18 cellular contexts compared by ENCODE assay signal in genomic region chr2:153971914-153972313, GRCh38.
A peak's percentile ranks its signal among the peaks of the same experiment; 100 is the strongest.
DNase-seq lines count a peak whose midpoint lies in the region; ATAC-seq and TF ChIP-seq lines count a peak whose summit lies in the region.
"Had no signal": no experiment of that assay in that cellular context is flagged by ENCODE, and none has a peak within 500 bp of the region (broad histone marks: within the 10 kb centered on the region; RNA-seq: fewer than 3 reads in every experiment).

No MANE protein-coding gene starts in this region.

- peak; percentile 37 for DNase-seq in GM23338 (ENCODE audit: low spot score)
- peak; percentile 1 for DNase-seq in RKO (ENCODE audit: low spot score)
- no peak for DNase-seq in endodermal cell
- no peak for DNase-seq in neural progenitor cell (ENCODE audit: low spot score)
- no peak for DNase-seq in OCI-M2 (lab: John Stamatoyannopoulos, UW; ENCODE audit: unreplicated experiment)
- DNase-seq: 8988T; ACHN; CD4-positive, CD25-positive, alpha-beta regulatory T cell; DMS 273 treated with DMSO at 0.1 percent for 48 hours; DMS79 treated with DMSO at 0.1 percent for 48 hours; EL; HFFc6 had no signal

- no peak overlapping the region for H3K27ac ChIP-seq in GM23338 (ENCODE audit: low read depth)
- no peak overlapping the region for H3K27ac ChIP-seq in endodermal cell (ENCODE audit: low read depth, low read length)
- H3K27ac ChIP-seq in neural progenitor cell, result no peak overlapping the region
- H3K27ac ChIP-seq: BLaER1 treated with 17β-estradiol and CSF1 and Interleukin-3, amounts not matched to agents 10 nM and 100 nM had no signal

- H3K9ac ChIP-seq in endodermal cell (ENCODE audit: extremely low read depth, low read length, poor library complexity, severe bottlenecking) (no peak overlapping the region), neural progenitor cell (no peak overlapping the region)
- H3K9ac ChIP-seq: BLaER1 treated with 17β-estradiol and CSF1 and Interleukin-3, amounts not matched to agents 10 nM and 100 nM had no signal

- H3K36me3 Mint-ChIP-seq in GM23338 (ENCODE audit: low read depth) (no peaks in the 10 kb centered on the region), endodermal cell (ENCODE audit: low read depth) (no peaks in the 10 kb centered on the region), neural progenitor cell (no peaks in the 10 kb centered on the region)
- H3K36me3 Mint-ChIP-seq: CD4-positive, CD25-positive, alpha-beta regulatory T cell had no signal

- H3K27me3 ChIP-seq in GM23338 (ENCODE audit: insufficient read depth) (no peaks in the 10 kb centered on the region), endodermal cell (ENCODE audit: control insufficient read depth, insufficient read depth, low read length, poor library complexity, severe bottlenecking) (no peaks in the 10 kb centered on the region), neural progenitor cell (no peaks in the 10 kb centered on the region)
- H3K27me3 ChIP-seq: BLaER1 treated with 17β-estradiol and CSF1 and Interleukin-3, amounts not matched to agents 10 nM and 100 nM had no signal

- no peaks in the 10 kb centered on the region for H3K9me3 Mint-ChIP-seq in GM23338
- no peaks in the 10 kb centered on the region for H3K9me3 Mint-ChIP-seq in endodermal cell
- H3K9me3 Mint-ChIP-seq in neural progenitor cell, result no peaks in the 10 kb centered on the region

- WGBS in endodermal cell (ENCODE audit: insufficient coverage in 1 of 2, insufficient read length in 1 of 2), 2 experiments, result 57 to 63% methylated on average over 1 of the region's 1 CpG

- H3K36me3 ChIP-seq in GM23338 (ENCODE audit: insufficient read depth) (no peaks in the 10 kb centered on the region), endodermal cell (ENCODE audit: control insufficient read depth, insufficient read depth, low read length) (no peaks in the 10 kb centered on the region), neural progenitor cell (no peaks in the 10 kb centered on the region)
- H3K36me3 ChIP-seq: BLaER1 treated with 17β-estradiol and CSF1 and Interleukin-3, amounts not matched to agents 10 nM and 100 nM; HAP-1 had no signal

- peaks cover 16% of the 10 kb centered on the region for H3K4me1 Mint-ChIP-seq in GM23338
- H3K4me1 Mint-ChIP-seq in endodermal cell, result peaks cover 2% of the 10 kb centered on the region
- H3K4me1 Mint-ChIP-seq in neural progenitor cell, result no peaks in the 10 kb centered on the region
- H3K4me1 Mint-ChIP-seq: CD4-positive, CD25-positive, alpha-beta regulatory T cell had no signal

- H3K27ac Mint-ChIP-seq in GM23338 (no peak overlapping the region), endodermal cell (no peak overlapping the region), neural progenitor cell (no peak overlapping the region)
- H3K27ac Mint-ChIP-seq: CD4-positive, CD25-positive, alpha-beta regulatory T cell; HFFc6 had no signal

- H2AFZ ChIP-seq in GM23338 (no peak overlapping the region), neural progenitor cell (replicated peaks) (no peak overlapping the region)

- H3K4me1 ChIP-seq in GM23338 (ENCODE audit: insufficient read depth) (no peaks in the 10 kb centered on the region), endodermal cell (ENCODE audit: control insufficient read depth, insufficient read depth, low read length) (no peaks in the 10 kb centered on the region), neural progenitor cell (no peaks in the 10 kb centered on the region)
- H3K4me1 ChIP-seq: BLaER1 treated with 17β-estradiol and CSF1 and Interleukin-3, amounts not matched to agents 10 nM and 100 nM; HAP-1 had no signal

- no peaks in the 10 kb centered on the region for H3K79me2 ChIP-seq in GM23338 (replicated peaks; ENCODE audit: insufficient read depth)
- no peaks in the 10 kb centered on the region for H3K79me2 ChIP-seq in neural progenitor cell (ENCODE audit: low read depth)

- no peaks in the 10 kb centered on the region for H3K9me3 ChIP-seq in endodermal cell (ENCODE audit: control insufficient read depth, low read length)
- no peaks in the 10 kb centered on the region for H3K9me3 ChIP-seq in neural progenitor cell (ENCODE audit: low read depth)
- H3K9me3 ChIP-seq: BLaER1 treated with 17β-estradiol and CSF1 and Interleukin-3, amounts not matched to agents 10 nM and 100 nM; HAP-1 had no signal

- H3K4me2 ChIP-seq in GM23338 (no peak overlapping the region), neural progenitor cell (no peak overlapping the region)
- H3K4me2 ChIP-seq: BLaER1 treated with 17β-estradiol and CSF1 and Interleukin-3, amounts not matched to agents 10 nM and 100 nM had no signal

- ATAC-seq in GM23338 (peak; percentile 76), GM21367 (IDR thresholded peaks at IDR 0.05; ENCODE audit: unreplicated experiment) (no peak), GM19351 (IDR thresholded peaks at IDR 0.05; ENCODE audit: unreplicated experiment) (no peak), HG02610 (IDR thresholded peaks at IDR 0.05; ENCODE audit: unreplicated experiment) (no peak)
- ATAC-seq: HepG2 had no signal

- H3K4me3 ChIP-seq in GM23338 (no peak overlapping the region), endodermal cell (ENCODE audit: low read length) (no peak overlapping the region), neural progenitor cell (no peak overlapping the region)
- H3K4me3 ChIP-seq: BLaER1 treated with 17β-estradiol and CSF1 and Interleukin-3, amounts not matched to agents 10 nM and 100 nM; HAP-1 had no signal

- H3K27me3 Mint-ChIP-seq in GM23338 (ENCODE audit: insufficient read depth, low read depth, poor library complexity) (no peaks in the 10 kb centered on the region), endodermal cell (ENCODE audit: insufficient read depth) (no peaks in the 10 kb centered on the region), neural progenitor cell (ENCODE audit: insufficient read depth, low read depth) (no peaks in the 10 kb centered on the region)
- H3K27me3 Mint-ChIP-seq: CD4-positive, CD25-positive, alpha-beta regulatory T cell had no signal

- TF ChIP-seq CTCF in GM23338 (conservative IDR thresholded peaks at IDR 0.05; ENCODE audit: low read depth in 2 of 2), result peak; percentile 40 to 52
- peak; percentile 69 for TF ChIP-seq CTCF in endodermal cell (conservative IDR thresholded peaks at IDR 0.05)
- peak; percentile 35 for TF ChIP-seq CTCF in neural progenitor cell (IDR thresholded peaks at IDR 0.05)

- H3K4me3 Mint-ChIP-seq in GM23338 (no peak overlapping the region), endodermal cell (no peak overlapping the region), neural progenitor cell (no peak overlapping the region)
- H3K4me3 Mint-ChIP-seq: CD4-positive, CD25-positive, alpha-beta regulatory T cell; HFFc6 had no signal

- H4K20me1 ChIP-seq in GM23338 (replicated peaks; ENCODE audit: insufficient read depth) (no peaks in the 10 kb centered on the region), neural progenitor cell (ENCODE audit: low read depth) (no peaks in the 10 kb centered on the region)
- H4K20me1 ChIP-seq: BLaER1 treated with 17β-estradiol and CSF1 and Interleukin-3, amounts not matched to agents 10 nM and 100 nM had no signal

- H3K9me2 ChIP-seq in GM23338 (ENCODE audit: insufficient read depth), result no peaks in the 10 kb centered on the region

- no peaks in the 10 kb centered on the region for H3F3A ChIP-seq in GM23338 (replicated peaks; ENCODE audit: low read depth)
- H3F3A ChIP-seq in neural progenitor cell (ENCODE audit: low read depth), result no peaks in the 10 kb centered on the region

TF ChIP-seq in GM23338, 12 proteins besides CTCF, POLR2A, EP300 and RAD21 (continues in another document):
- no peak for TF ChIP-seq ZNF114 (CRISPR knock-in tag; IDR thresholded peaks at IDR 0.05)
- no peak for TF ChIP-seq POLR2AphosphoS5 (IDR thresholded peaks at IDR 0.05; ENCODE audit: low read depth)

Comparison
In these comparisons a context has a peak if more than half of its experiments do, and no peak if none do; other contexts are left out.
1. DNase-seq: peak in GM23338 (single experiment) and RKO (single experiment); none in endodermal cell (single experiment), neural progenitor cell (single experiment) and OCI-M2 (single experiment).
2. Peak in every context shown above with its lines, with median percentiles within 50 percentile points of each other: CTCF ChIP-seq.